Comparison of ENCODE assay signal across 8 cellular contexts in genomic region chr1:234478481-234479309, GRCh38. TPM values are rescaled to one million over a fixed set of nuclear protein-coding genes. Genes with fewer than 3 reads are reported as not detected.
DNase-seq lines count a peak whose midpoint lies in the region; ATAC-seq, FAIRE-seq and TF ChIP-seq lines count a peak whose summit lies in the region.

Gene TARBP1 (minus strand): TSS chr1:234479179. CDS start chr1:234479103, 76 bp downstream.

- H3K36me3 ChIP-seq in kidney (ENCODE audit: control insufficient read depth in 1 of 2, insufficient read depth in 2 of 2, low read length in 2 of 2) = no peaks in the 10 kb centered on the region

- no peaks in the 10 kb centered on the region for H3K9me3 ChIP-seq in kidney (ENCODE audit: control insufficient read depth in 1 of 2, low read length in 2 of 2)

- FAIRE-seq in kidney (lab: Jason Lieb, UNC) = no peak

- DNase-seq in AG08396 (ENCODE audit: low spot score) = peak; percentile 90
- DNase-seq in NCI-H2196 treated with DMSO at 0.1 percent for 48 hours (lab: John Stamatoyannopoulos, UW; ENCODE audit: unreplicated experiment) = peak; percentile 63
- peak; percentile 38 to 61 (median 52) for DNase-seq in activated CD4-positive, CD25-positive, alpha-beta regulatory T cell (lab: John Stamatoyannopoulos, UW)
- peak; percentile 70 for DNase-seq in central memory CD4-positive, alpha-beta T cell
- DNase-seq in kidney = peak; percentile 91
- DNase-seq in stimulated activated CD4-positive, alpha-beta T cell treated with anti-CD3 and anti-CD28 coated beads, Interleukin-15, amount 100 ng/mL, for 24 hours = peak; percentile 81

- intact Hi-C loops in kidney (cut with DNase I) = no loop called here

- peak within 1 kb of the TSS; percentile 84 to 86 for H3K4me3 ChIP-seq in kidney (ENCODE audit: low read length in 2 of 2)

- peak; percentile 17 for TF ChIP-seq CTCF in kidney (IDR thresholded peaks at IDR 0.05; ENCODE audit: borderline replicate concordance, extremely low read depth, insufficient read depth)

- H3K4me1 ChIP-seq in kidney (ENCODE audit: control insufficient read depth in 1 of 2, insufficient read depth in 1 of 2, low read depth in 1 of 2, low read length in 2 of 2) = peaks cover 3 to 5% of the 10 kb centered on the region in 2 donors

- ATAC-seq in GM18868 (IDR thresholded peaks at IDR 0.05; ENCODE audit: unreplicated experiment) (peak; percentile 69), HG03097 (IDR thresholded peaks at IDR 0.05; ENCODE audit: low FRiP score, unreplicated experiment) (peak; percentile 64)

- peak within 1 kb of the TSS; percentile 76 to 88 for H3K9ac ChIP-seq in kidney (ENCODE audit: low read length in 2 of 2)

- H3K27ac ChIP-seq in kidney (ENCODE audit: low read depth in 2 of 2, low read length in 2 of 2) = peak within 1 kb of the TSS; percentile 70 to 81

RNA-seq across cellular contexts. Expression of gene TARBP1, which starts in this region (rescaled TPM):
- 26.2 TPM for total RNA-seq in kidney
- 14.3 TPM for polyA plus RNA-seq in kidney (ENCODE audit: insufficient read depth, low read depth, low replicate concordance)

Comparison
In these comparisons a context has a peak if more than half of its experiments do, and no peak if none do; other contexts are left out.
1. Peak in every context shown above with its lines: DNase-seq, ATAC-seq, H3K4me3 ChIP-seq and H3K27ac ChIP-seq.